ENCODE assay signal across 1 cellular context in the genomic region with DNA sequence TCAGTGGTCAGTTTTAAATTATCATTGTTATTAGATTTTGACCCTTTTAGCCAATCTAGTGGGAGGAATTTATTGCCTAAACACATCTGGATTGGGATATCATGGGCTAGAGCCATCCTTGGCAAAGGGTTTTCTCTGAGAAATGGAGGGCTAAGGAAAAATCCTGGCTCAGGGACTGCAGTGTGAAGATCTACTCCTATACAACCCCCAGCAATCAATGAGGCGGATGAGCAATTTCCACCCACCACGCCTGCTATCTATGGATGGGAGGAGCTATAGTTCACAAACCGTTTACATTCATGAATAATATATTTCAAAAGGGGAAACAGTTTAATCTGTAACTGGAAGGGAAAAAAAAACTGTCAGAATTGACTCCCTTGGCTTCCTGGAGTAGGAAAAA.
TF ChIP-seq lines count a peak whose summit lies in the region.

No MANE protein-coding gene starts in this region.

TF ChIP-seq in SK-N-SH, 30 proteins besides CTCF, POLR2A, EP300 and RAD21 (continued from another document):
- TF ChIP-seq SMC3 (IDR thresholded peaks at IDR 0.05; ENCODE audit: low read depth, low read length), result no peak
- 0 out of 2 replicates have a peak, but pooled peaks have one; percentile 8 for TF ChIP-seq POLR2AphosphoS5 (IDR thresholded peaks at IDR 0.05; ENCODE audit: low read depth, low read length)
- TF ChIP-seq, protein P1, sequence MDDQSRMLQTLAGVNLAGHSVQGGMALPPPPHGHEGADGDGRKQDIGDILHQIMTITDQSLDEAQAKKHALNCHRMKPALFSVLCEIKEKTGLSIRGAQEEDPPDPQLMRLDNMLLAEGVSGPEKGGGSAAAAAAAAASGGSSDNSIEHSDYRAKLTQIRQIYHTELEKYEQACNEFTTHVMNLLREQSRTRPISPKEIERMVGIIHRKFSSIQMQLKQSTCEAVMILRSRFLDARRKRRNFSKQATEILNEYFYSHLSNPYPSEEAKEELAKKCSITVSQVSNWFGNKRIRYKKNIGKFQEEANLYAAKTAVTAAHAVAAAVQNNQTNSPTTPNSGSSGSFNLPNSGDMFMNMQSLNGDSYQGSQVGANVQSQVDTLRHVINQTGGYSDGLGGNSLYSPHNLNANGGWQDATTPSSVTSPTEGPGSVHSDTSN (IDR thresholded peaks at IDR 0.05), result no peak
